3 cellular contexts compared by ENCODE assay signal in the genomic region with DNA sequence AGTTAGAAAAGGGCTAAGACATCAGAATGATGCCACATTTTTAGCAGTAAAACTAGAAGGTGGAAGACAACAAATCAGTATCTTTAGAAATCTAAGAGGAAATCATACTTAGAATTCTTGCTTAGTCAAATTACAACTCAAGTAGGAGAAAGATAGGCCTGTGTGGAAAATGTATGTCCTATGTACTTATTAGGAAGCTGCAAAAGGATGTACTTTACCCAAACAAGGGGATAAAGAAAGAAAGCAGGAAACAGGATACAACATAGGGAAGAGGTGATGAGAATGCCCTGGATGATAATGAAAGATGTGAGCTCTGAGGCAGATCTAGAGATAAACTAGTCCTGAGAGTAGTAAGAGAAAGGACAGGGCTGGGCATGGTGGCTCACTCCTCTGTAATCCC.
TF ChIP-seq lines count a peak whose summit lies in the region.

No MANE protein-coding gene starts in this region.

TF ChIP-seq in SK-N-SH treated with all-trans-retinoic acid at 6 μM for 48 hours, 23 proteins besides CTCF, POLR2A, EP300 and RAD21:
- TF ChIP-seq ZNF565 (CRISPR knock-in tag; conservative IDR thresholded peaks at IDR 0.05; ENCODE audit: low read depth) (no peak), ZFP30 (CRISPR knock-in tag; IDR thresholded peaks at IDR 0.05) (no peak), BACH2 (CRISPR knock-in tag; IDR thresholded peaks at IDR 0.05; ENCODE audit: borderline replicate concordance) (no peak), TCF4 (CRISPR knock-in tag; IDR thresholded peaks at IDR 0.05; ENCODE audit: borderline replicate concordance) (no peak), ARNTL (CRISPR knock-in tag; IDR thresholded peaks at IDR 0.05; ENCODE audit: borderline replicate concordance, low read depth) (no peak), CSDC2 (CRISPR knock-in tag; IDR thresholded peaks at IDR 0.05) (no peak)
- TF ChIP-seq, protein P1, sequence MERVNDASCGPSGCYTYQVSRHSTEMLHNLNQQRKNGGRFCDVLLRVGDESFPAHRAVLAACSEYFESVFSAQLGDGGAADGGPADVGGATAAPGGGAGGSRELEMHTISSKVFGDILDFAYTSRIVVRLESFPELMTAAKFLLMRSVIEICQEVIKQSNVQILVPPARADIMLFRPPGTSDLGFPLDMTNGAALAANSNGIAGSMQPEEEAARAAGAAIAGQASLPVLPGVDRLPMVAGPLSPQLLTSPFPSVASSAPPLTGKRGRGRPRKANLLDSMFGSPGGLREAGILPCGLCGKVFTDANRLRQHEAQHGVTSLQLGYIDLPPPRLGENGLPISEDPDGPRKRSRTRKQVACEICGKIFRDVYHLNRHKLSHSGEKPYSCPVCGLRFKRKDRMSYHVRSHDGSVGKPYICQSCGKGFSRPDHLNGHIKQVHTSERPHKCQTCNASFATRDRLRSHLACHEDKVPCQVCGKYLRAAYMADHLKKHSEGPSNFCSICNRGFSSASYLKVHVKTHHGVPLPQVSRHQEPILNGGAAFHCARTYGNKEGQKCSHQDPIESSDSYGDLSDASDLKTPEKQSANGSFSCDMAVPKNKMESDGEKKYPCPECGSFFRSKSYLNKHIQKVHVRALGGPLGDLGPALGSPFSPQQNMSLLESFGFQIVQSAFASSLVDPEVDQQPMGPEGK (CRISPR knock-in tag; IDR thresholded peaks at IDR 0.05; ENCODE audit: borderline replicate concordance): no peak
- TF ChIP-seq, protein P2, sequence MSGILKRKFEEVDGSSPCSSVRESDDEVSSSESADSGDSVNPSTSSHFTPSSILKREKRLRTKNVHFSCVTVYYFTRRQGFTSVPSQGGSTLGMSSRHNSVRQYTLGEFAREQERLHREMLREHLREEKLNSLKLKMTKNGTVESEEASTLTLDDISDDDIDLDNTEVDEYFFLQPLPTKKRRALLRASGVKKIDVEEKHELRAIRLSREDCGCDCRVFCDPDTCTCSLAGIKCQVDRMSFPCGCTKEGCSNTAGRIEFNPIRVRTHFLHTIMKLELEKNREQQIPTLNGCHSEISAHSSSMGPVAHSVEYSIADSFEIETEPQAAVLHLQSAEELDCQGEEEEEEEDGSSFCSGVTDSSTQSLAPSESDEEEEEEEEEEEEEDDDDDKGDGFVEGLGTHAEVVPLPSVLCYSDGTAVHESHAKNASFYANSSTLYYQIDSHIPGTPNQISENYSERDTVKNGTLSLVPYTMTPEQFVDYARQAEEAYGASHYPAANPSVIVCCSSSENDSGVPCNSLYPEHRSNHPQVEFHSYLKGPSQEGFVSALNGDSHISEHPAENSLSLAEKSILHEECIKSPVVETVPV (CRISPR knock-in tag; IDR thresholded peaks at IDR 0.05): no peak
TF ChIP-seq in SK-N-SH treated with all-trans-retinoic acid at 6 μM for 48 hours: peak in this region for 0.

TF ChIP-seq in SK-N-SH, 30 proteins besides CTCF, POLR2A, EP300 and RAD21:
- TF ChIP-seq, protein P3, sequence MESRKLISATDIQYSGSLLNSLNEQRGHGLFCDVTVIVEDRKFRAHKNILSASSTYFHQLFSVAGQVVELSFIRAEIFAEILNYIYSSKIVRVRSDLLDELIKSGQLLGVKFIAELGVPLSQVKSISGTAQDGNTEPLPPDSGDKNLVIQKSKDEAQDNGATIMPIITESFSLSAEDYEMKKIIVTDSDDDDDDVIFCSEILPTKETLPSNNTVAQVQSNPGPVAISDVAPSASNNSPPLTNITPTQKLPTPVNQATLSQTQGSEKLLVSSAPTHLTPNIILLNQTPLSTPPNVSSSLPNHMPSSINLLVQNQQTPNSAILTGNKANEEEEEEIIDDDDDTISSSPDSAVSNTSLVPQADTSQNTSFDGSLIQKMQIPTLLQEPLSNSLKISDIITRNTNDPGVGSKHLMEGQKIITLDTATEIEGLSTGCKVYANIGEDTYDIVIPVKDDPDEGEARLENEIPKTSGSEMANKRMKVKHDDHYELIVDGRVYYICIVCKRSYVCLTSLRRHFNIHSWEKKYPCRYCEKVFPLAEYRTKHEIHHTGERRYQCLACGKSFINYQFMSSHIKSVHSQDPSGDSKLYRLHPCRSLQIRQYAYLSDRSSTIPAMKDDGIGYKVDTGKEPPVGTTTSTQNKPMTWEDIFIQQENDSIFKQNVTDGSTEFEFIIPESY (IDR thresholded peaks at IDR 0.05; ENCODE audit: borderline replicate concordance, low read depth): no peak
- no peak for TF ChIP-seq RCOR1 (IDR thresholded peaks at IDR 0.05; ENCODE audit: low read length)
- no peak for TF ChIP-seq SMC3 (IDR thresholded peaks at IDR 0.05; ENCODE audit: low read depth, low read length)
- TF ChIP-seq FOXM1 (IDR thresholded peaks at IDR 0.05; ENCODE audit: low read depth): no peak
- TF ChIP-seq TAF1 (IDR thresholded peaks at IDR 0.05; ENCODE audit: borderline replicate concordance, low read depth, low read length): no peak
- no peak for TF ChIP-seq MXI1 (IDR thresholded peaks at IDR 0.05; ENCODE audit: low read depth, low read length)
- TF ChIP-seq FOXJ3 (CRISPR knock-in tag; IDR thresholded peaks at IDR 0.05): no peak
- no peak for TF ChIP-seq CHD2 (IDR thresholded peaks at IDR 0.05; ENCODE audit: low read length, partially characterized antibody)
- no peak for TF ChIP-seq SIN3A (IDR thresholded peaks at IDR 0.05; ENCODE audit: borderline replicate concordance, low read depth, low read length)
- TF ChIP-seq, protein P4, sequence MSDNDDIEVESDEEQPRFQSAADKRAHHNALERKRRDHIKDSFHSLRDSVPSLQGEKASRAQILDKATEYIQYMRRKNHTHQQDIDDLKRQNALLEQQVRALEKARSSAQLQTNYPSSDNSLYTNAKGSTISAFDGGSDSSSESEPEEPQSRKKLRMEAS (IDR thresholded peaks at IDR 0.05; ENCODE audit: low read depth): no peak
- TF ChIP-seq RXRA (IDR thresholded peaks at IDR 0.05; ENCODE audit: borderline replicate concordance, low read depth): no peak
- TF ChIP-seq ELF1 (IDR thresholded peaks at IDR 0.05): no peak

TF ChIP-seq in IMR-90, 13 proteins besides CTCF, POLR2A, EP300 and RAD21:
- TF ChIP-seq MAFK (IDR thresholded peaks at IDR 0.05; ENCODE audit: low read depth, low read length) (no peak), BHLHE40 (IDR thresholded peaks at IDR 0.05; ENCODE audit: low read depth, low read length) (no peak), CHD1 (IDR thresholded peaks at IDR 0.05; ENCODE audit: low read depth, low read length) (no peak), NFE2L2 (IDR thresholded peaks at IDR 0.05; ENCODE audit: low read depth, low read length) (no peak), MXI1 (IDR thresholded peaks at IDR 0.05; ENCODE audit: borderline replicate concordance, low read depth, low read length) (no peak), SMC3 (IDR thresholded peaks at IDR 0.05; ENCODE audit: low read depth, low read length) (no peak), RCOR1 (IDR thresholded peaks at IDR 0.05; ENCODE audit: insufficient replicate concordance, low read length) (no peak), FOS (IDR thresholded peaks at IDR 0.05; ENCODE audit: low read depth, low read length) (no peak)
- TF ChIP-seq, protein P5, sequence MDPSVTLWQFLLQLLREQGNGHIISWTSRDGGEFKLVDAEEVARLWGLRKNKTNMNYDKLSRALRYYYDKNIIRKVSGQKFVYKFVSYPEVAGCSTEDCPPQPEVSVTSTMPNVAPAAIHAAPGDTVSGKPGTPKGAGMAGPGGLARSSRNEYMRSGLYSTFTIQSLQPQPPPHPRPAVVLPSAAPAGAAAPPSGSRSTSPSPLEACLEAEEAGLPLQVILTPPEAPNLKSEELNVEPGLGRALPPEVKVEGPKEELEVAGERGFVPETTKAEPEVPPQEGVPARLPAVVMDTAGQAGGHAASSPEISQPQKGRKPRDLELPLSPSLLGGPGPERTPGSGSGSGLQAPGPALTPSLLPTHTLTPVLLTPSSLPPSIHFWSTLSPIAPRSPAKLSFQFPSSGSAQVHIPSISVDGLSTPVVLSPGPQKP (IDR thresholded peaks at IDR 0.05; ENCODE audit: borderline replicate concordance, low read depth, low read length): no peak
- TF ChIP-seq, protein P6, sequence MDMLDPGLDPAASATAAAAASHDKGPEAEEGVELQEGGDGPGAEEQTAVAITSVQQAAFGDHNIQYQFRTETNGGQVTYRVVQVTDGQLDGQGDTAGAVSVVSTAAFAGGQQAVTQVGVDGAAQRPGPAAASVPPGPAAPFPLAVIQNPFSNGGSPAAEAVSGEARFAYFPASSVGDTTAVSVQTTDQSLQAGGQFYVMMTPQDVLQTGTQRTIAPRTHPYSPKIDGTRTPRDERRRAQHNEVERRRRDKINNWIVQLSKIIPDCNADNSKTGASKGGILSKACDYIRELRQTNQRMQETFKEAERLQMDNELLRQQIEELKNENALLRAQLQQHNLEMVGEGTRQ (IDR thresholded peaks at IDR 0.05; ENCODE audit: low read depth, low read length): no peak
TF ChIP-seq in IMR-90: peak in this region for 0.
